In genomic region chr14:23123419-23123818, GRCh38 we compare ENCODE assay signal across 12 cellular contexts. TPM values are rescaled to one million over a fixed set of nuclear protein-coding genes. Genes with fewer than 3 reads are reported as not detected.
DNase-seq lines count a peak whose midpoint lies in the region; ATAC-seq and TF ChIP-seq lines count a peak whose summit lies in the region.
"Had no signal": no experiment of that assay in that cellular context is flagged by ENCODE, and none has a peak within 500 bp of the region (broad histone marks: within the 10 kb centered on the region; RNA-seq: fewer than 3 reads in every experiment).

No MANE protein-coding gene starts in this region.

- 23 to 25% methylated on average over 5 to 8 of the region's 8 CpGs for WGBS in body of pancreas, 2 donors

- no peak for TF ChIP-seq POLR2A in body of pancreas (IDR thresholded peaks at IDR 0.05)

- POLR2A ChIA-PET in activated CD8-positive, alpha-beta T cell treated with anti-CD3 and anti-CD28 coated beads for 36 hours (lab: Charles Lee), result interaction anchor here (0.7 kb wide), 1 partner anchor 58 kb away, joined by 3 read pairs; no protein-coding TSS in a partner anchor

- H3K4me1 Mint-ChIP-seq in activated CD8-positive, alpha-beta T cell treated with anti-CD3 and anti-CD28 coated beads for 36 hours (ENCODE audit: low read depth), result peaks cover 29% of the 10 kb centered on the region

- peak overlapping the region; percentile 11 to 26 (median 20) for H3K27ac ChIP-seq in body of pancreas

- peaks cover 9% of the 10 kb centered on the region for H3K4me1 ChIP-seq in body of pancreas

- no peaks in the 10 kb centered on the region for H3K9me3 Mint-ChIP-seq in activated CD8-positive, alpha-beta T cell treated with anti-CD3 and anti-CD28 coated beads for 36 hours

- no peak for TF ChIP-seq CTCF in body of pancreas (IDR thresholded peaks at IDR 0.05)
- TF ChIP-seq CTCF in activated CD8-positive, alpha-beta T cell treated with anti-CD3 and anti-CD28 coated beads for 36 hours (IDR thresholded peaks at IDR 0.05), result no peak

- no peaks in the 10 kb centered on the region for H3K27me3 ChIP-seq in body of pancreas

- no peaks in the 10 kb centered on the region for H3K9me3 ChIP-seq in body of pancreas

- no peak overlapping the region for H3K4me3 ChIP-seq in body of pancreas

- no peak overlapping the region for H3K27ac Mint-ChIP-seq in activated CD8-positive, alpha-beta T cell treated with anti-CD3 and anti-CD28 coated beads for 36 hours

- intact Hi-C loops in body of pancreas (cut with DNase I), result no loop called here
- intact Hi-C loops in activated CD8-positive, alpha-beta T cell treated with anti-CD3 and anti-CD28 coated beads for 36 hours (cut with micrococcal nuclease), result loop anchor here (5.0 kb wide), 1 partner anchor 174 kb away; no protein-coding TSS in a partner anchor

- no peaks in the 10 kb centered on the region for H3K36me3 Mint-ChIP-seq in activated CD8-positive, alpha-beta T cell treated with anti-CD3 and anti-CD28 coated beads for 36 hours (ENCODE audit: low read depth)

- CTCF ChIA-PET in activated CD8-positive, alpha-beta T cell treated with anti-CD3 and anti-CD28 coated beads for 36 hours (lab: Charles Lee), result interaction anchor here (1.0 to 13.3 kb wide), 3 partner anchors 46 to 62 kb away, joined by 3 to 290 read pairs (median 32); partner anchors contain the start of gene SLC7A8

- DNase-seq in COLO668 (lab: John Stamatoyannopoulos, UW; ENCODE audit: unreplicated experiment) (peak; percentile 45), LoVo (ENCODE audit: low spot score) (peak; percentile 77), body of pancreas (peak; percentile 82 to 92 (median 86)), myocyte (ENCODE audit: low read depth) (peak; percentile 61), GM19240 (ENCODE audit: insufficient read length, low spot score) (no peak), germinal center (ENCODE audit: low spot score) (no peak), GDM1 (lab: John Stamatoyannopoulos, UW) (no peak)
- no peak for DNase-seq in activated CD8-positive, alpha-beta T cell treated with anti-CD3 and anti-CD28 coated beads for 36 hours
- DNase-seq: activated CD8-positive, alpha-beta memory T cell treated with anti-CD3 and anti-CD28 coated beads, Interleukin-2, amount 50 U/mL, for 48 hours; T-helper 2 cell had no signal

- no peak overlapping the region for H3K4me3 Mint-ChIP-seq in activated CD8-positive, alpha-beta T cell treated with anti-CD3 and anti-CD28 coated beads for 36 hours

- ATAC-seq in body of pancreas, result peak; percentile 55
- ATAC-seq in activated CD8-positive, alpha-beta T cell treated with anti-CD3 and anti-CD28 coated beads for 36 hours, result no peak

- no peaks in the 10 kb centered on the region for H3K27me3 Mint-ChIP-seq in activated CD8-positive, alpha-beta T cell treated with anti-CD3 and anti-CD28 coated beads for 36 hours

- H3K36me3 ChIP-seq in body of pancreas (replicated peaks in 1 of 2; ENCODE audit: insufficient read depth in 1 of 2, low read depth in 2 of 2), result no peaks in the 10 kb centered on the region

RNA-seq across cellular contexts. Expression of gene CEBPE, which starts 4.4 kb away (rescaled TPM):
- total RNA-seq in body of pancreas (not detected), myocyte (not detected in 2 replicates)
- polyA plus RNA-seq in myocyte (2012), result not detected
- total RNA-seq in activated CD8-positive, alpha-beta T cell treated with anti-CD3 and anti-CD28 coated beads for 36 hours, result under 1 TPM; 0.27 to 0.34 TPM
- total RNA-seq: lung microvascular endothelial cell had no signal

RNA-seq across cellular contexts. Expression of gene CIROP, which starts 18.6 kb away (rescaled TPM):
- total RNA-seq in body of pancreas (not detected), myocyte (not detected in 2 replicates)
- polyA plus RNA-seq in myocyte (2012), result 0.13 TPM
- total RNA-seq in activated CD8-positive, alpha-beta T cell treated with anti-CD3 and anti-CD28 coated beads for 36 hours, result not detected
- total RNA-seq: lung microvascular endothelial cell, skeletal muscle tissue had no signal

RNA-seq across cellular contexts. Expression of gene C14orf119, which starts 28.1 kb away (rescaled TPM):
- total RNA-seq in body of pancreas, result 1 to 10 TPM; 3.6 to 7.0 TPM
- 28.9 and 40.7 TPM in 2 replicates for total RNA-seq in myocyte
- 86.9 TPM for polyA plus RNA-seq in myocyte (2012)
- total RNA-seq in activated CD8-positive, alpha-beta T cell treated with anti-CD3 and anti-CD28 coated beads for 36 hours, result 10 to 100 TPM; 49.2 to 51.1 TPM

RNA-seq across cellular contexts. Expression of gene ACIN1, which starts 28.5 kb away (rescaled TPM):
- total RNA-seq in body of pancreas (100 to 1,000 TPM in 1 of 2 donors, 10 to 100 TPM in 1; 91.6 to 110 TPM), myocyte (85.4 and 90.4 TPM in 2 replicates)
- polyA plus RNA-seq in myocyte (2012), result 122 TPM
- total RNA-seq in activated CD8-positive, alpha-beta T cell treated with anti-CD3 and anti-CD28 coated beads for 36 hours, result 100 to 1,000 TPM; 132 to 139 TPM

Comparison
In these comparisons a context has a peak if more than half of its experiments do, and no peak if none do; other contexts are left out.
1. DNase-seq: peak in COLO668 (single experiment), LoVo (single experiment), body of pancreas (4 of 4) and myocyte (single experiment); none in GM19240 (single experiment), activated CD8-positive, alpha-beta T cell treated with anti-CD3 and anti-CD28 coated beads for 36 hours (single experiment), germinal center (single experiment) and GDM1 (single experiment).